ENCODE assay signal across 8 cellular contexts in genomic region chr2:119759451-119760236, GRCh38.
A peak's percentile ranks its signal among the peaks of the same experiment; 100 is the strongest.
DNase-seq lines count a peak whose midpoint lies in the region; ATAC-seq and TF ChIP-seq lines count a peak whose summit lies in the region.

PTPN4 (plus strand) TSS chr2:119759922; CDS start chr2:119809854, 49,932 bp downstream.

- ATAC-seq in GM19035 (IDR thresholded peaks at IDR 0.05; ENCODE audit: unreplicated experiment) (peak; percentile 91), HG03354 (IDR thresholded peaks at IDR 0.05; ENCODE audit: poor library complexity, severe bottlenecking, unreplicated experiment) (peak; percentile 96)
- ATAC-seq in activated CD4-positive, CD25-positive, alpha-beta regulatory T cell treated with anti-CD3 and anti-CD28 coated beads, Interleukin-2, amount 50 U/mL, for 24 hours, result peak; percentile 93 to 94

- DNase-seq in AG09319 (ENCODE audit: extremely low read depth, low read depth) (peak; percentile 96), NCI-H446 treated with DMSO at 0.1 percent for 48 hours (lab: John Stamatoyannopoulos, UW) (peak; percentile 95), cerebellar cortex (ENCODE audit: low spot score) (peak; percentile 98), iris pigment epithelial cell (ENCODE audit: low read depth) (peak; percentile 99)
- peak; percentile 89 to 90 for DNase-seq in stimulated activated CD4-positive, alpha-beta T cell treated with anti-CD3 and anti-CD28 coated beads, Interleukin-12 subunit alpha, Interleukin-12 subunit beta, amount 100 ng/mL, for 24 hours (ENCODE audit: low read depth in 2 of 2)

- TF ChIP-seq CTCF in AG09319 (IDR thresholded peaks at IDR 0.05; ENCODE audit: low read depth, low read length), result no peak

Comparison
In these comparisons a context has a peak if more than half of its experiments do, and no peak if none do; other contexts are left out.
1. Peak in every context shown above with its lines: DNase-seq and ATAC-seq.